In genomic region chr1:218304281-218305039, GRCh38 we compare ENCODE assay signal across 11 cellular contexts. TPM values are rescaled to one million over a fixed set of nuclear protein-coding genes. Genes with fewer than 3 reads are reported as not detected.
DNase-seq lines count a peak whose midpoint lies in the region; ATAC-seq and TF ChIP-seq lines count a peak whose summit lies in the region.
"Had no signal": no experiment of that assay in that cellular context is flagged by ENCODE, and none has a peak within 500 bp of the region (broad histone marks: within the 10 kb centered on the region; RNA-seq: fewer than 3 reads in every experiment).

No MANE protein-coding gene starts in this region.

- H3K27ac Mint-ChIP-seq in naive thymus-derived CD8-positive, alpha-beta T cell, result peak overlapping the region in 1 of 10 donors; percentile 40
- no peak overlapping the region for H3K27ac Mint-ChIP-seq in T-helper 2 cell treated with Interferon-gamma antibody and Interleukin-4, amounts not matched to agents 5 μg/mL and 100 μg/mL, for 36 hours
- H3K27ac Mint-ChIP-seq: activated naive CD8-positive, alpha-beta T cell treated with anti-CD3 and anti-CD28 coated beads, Interleukin-2, amount 10 ng/mL, durations not matched to agents 7 days and 5 days; CD4-positive, CD25-positive, alpha-beta regulatory T cell; stimulated activated naive CD8-positive, alpha-beta T cell treated with anti-CD3 and anti-CD28 coated beads, Interleukin-15, Interleukin-2, amounts not matched to agents 100 ng/mL and 50 ng/mL, for 24 hours had no signal

- TF ChIP-seq CTCF in fibroblast of the aortic adventitia (IDR thresholded peaks at IDR 0.05; ENCODE audit: insufficient read depth, low read length), result no peak

- DNase-seq in COLO829 (ENCODE audit: low spot score) (peak; percentile 40), NCI-H2171 (lab: John Stamatoyannopoulos, UW) (peak; percentile 71), fibroblast of the aortic adventitia (ENCODE audit: low read depth) (peak; percentile 29), NK-92 (lab: John Stamatoyannopoulos, UW; ENCODE audit: unreplicated experiment) (no peak)
- DNase-seq in naive thymus-derived CD8-positive, alpha-beta T cell, result no peak
- no peak for DNase-seq in T-helper 2 cell treated with Interferon-gamma antibody and Interleukin-4, amounts not matched to agents 5 μg/mL and 100 μg/mL, for 36 hours (ENCODE audit: low spot score)
- DNase-seq: activated naive CD8-positive, alpha-beta T cell treated with anti-CD3 and anti-CD28 coated beads, Interleukin-2, amount 10 ng/mL, durations not matched to agents 7 days and 5 days; CD4-positive, CD25-positive, alpha-beta regulatory T cell had no signal

- no peaks in the 10 kb centered on the region for H3K27me3 Mint-ChIP-seq in naive thymus-derived CD8-positive, alpha-beta T cell
- H3K27me3 Mint-ChIP-seq in T-helper 2 cell treated with Interferon-gamma antibody and Interleukin-4, amounts not matched to agents 5 μg/mL and 100 μg/mL, for 36 hours (ENCODE audit: low read depth), result no peaks in the 10 kb centered on the region
- H3K27me3 Mint-ChIP-seq: activated naive CD8-positive, alpha-beta T cell treated with anti-CD3 and anti-CD28 coated beads, Interleukin-2, amount 10 ng/mL, durations not matched to agents 7 days and 5 days; CD4-positive, CD25-positive, alpha-beta regulatory T cell; stimulated activated naive CD8-positive, alpha-beta T cell treated with anti-CD3 and anti-CD28 coated beads, Interleukin-15, Interleukin-2, amounts not matched to agents 100 ng/mL and 50 ng/mL, for 24 hours had no signal

- H3K4me1 Mint-ChIP-seq in naive thymus-derived CD8-positive, alpha-beta T cell, result peaks cover 3 to 20% (median 11%) of the 10 kb centered on the region in 4 donors
- H3K4me1 Mint-ChIP-seq in T-helper 2 cell treated with Interferon-gamma antibody and Interleukin-4, amounts not matched to agents 5 μg/mL and 100 μg/mL, for 36 hours (ENCODE audit: low read depth), result peaks cover 2% of the 10 kb centered on the region

- no peaks in the 10 kb centered on the region for H3K9me3 Mint-ChIP-seq in naive thymus-derived CD8-positive, alpha-beta T cell
- no peaks in the 10 kb centered on the region for H3K9me3 Mint-ChIP-seq in T-helper 2 cell treated with Interferon-gamma antibody and Interleukin-4, amounts not matched to agents 5 μg/mL and 100 μg/mL, for 36 hours
- H3K9me3 Mint-ChIP-seq: activated naive CD8-positive, alpha-beta T cell treated with anti-CD3 and anti-CD28 coated beads, Interleukin-2, amount 10 ng/mL, durations not matched to agents 7 days and 5 days; CD4-positive, CD25-positive, alpha-beta regulatory T cell; stimulated activated naive CD8-positive, alpha-beta T cell treated with anti-CD3 and anti-CD28 coated beads, Interleukin-15, Interleukin-2, amounts not matched to agents 100 ng/mL and 50 ng/mL, for 24 hours had no signal

- peaks cover 4 to 72% (median 18%) of the 10 kb centered on the region in 3 donors for H3K36me3 Mint-ChIP-seq in naive thymus-derived CD8-positive, alpha-beta T cell
- peaks cover 10% of the 10 kb centered on the region for H3K36me3 Mint-ChIP-seq in T-helper 2 cell treated with Interferon-gamma antibody and Interleukin-4, amounts not matched to agents 5 μg/mL and 100 μg/mL, for 36 hours (ENCODE audit: low read depth)

- ATAC-seq in HG02884 (IDR thresholded peaks at IDR 0.05; ENCODE audit: unreplicated experiment) (peak; percentile 61), HG03025 (IDR thresholded peaks at IDR 0.05; ENCODE audit: low FRiP score, unreplicated experiment) (no peak)
- ATAC-seq in naive thymus-derived CD8-positive, alpha-beta T cell, result no peak

- no peak overlapping the region for H3K4me3 Mint-ChIP-seq in naive thymus-derived CD8-positive, alpha-beta T cell
- no peak overlapping the region for H3K4me3 Mint-ChIP-seq in T-helper 2 cell treated with Interferon-gamma antibody and Interleukin-4, amounts not matched to agents 5 μg/mL and 100 μg/mL, for 36 hours
- H3K4me3 Mint-ChIP-seq: activated naive CD8-positive, alpha-beta T cell treated with anti-CD3 and anti-CD28 coated beads, Interleukin-2, amount 10 ng/mL, durations not matched to agents 7 days and 5 days; CD4-positive, CD25-positive, alpha-beta regulatory T cell; stimulated activated naive CD8-positive, alpha-beta T cell treated with anti-CD3 and anti-CD28 coated beads, Interleukin-15, Interleukin-2, amounts not matched to agents 100 ng/mL and 50 ng/mL, for 24 hours had no signal

- H3K4me3 ChIP-seq in fibroblast of the aortic adventitia (ENCODE audit: low read depth, low read length), result no peak overlapping the region

- POLR2A ChIA-PET in naive thymus-derived CD8-positive, alpha-beta T cell (lab: Charles Lee), result no interaction called here

RNA-seq across cellular contexts. Expression of gene RRP15, which starts 19.4 kb away (rescaled TPM):
- total RNA-seq in fibroblast of the aortic adventitia (ENCODE audit: low replicate concordance), result 10.0 and 20.4 TPM in 2 replicates
- 10 to 100 TPM; 20.4 to 20.8 TPM for total RNA-seq in naive thymus-derived CD8-positive, alpha-beta T cell
- 10 to 100 TPM; 16.0 to 19.2 (median 17.6) TPM for polyA plus RNA-seq in naive thymus-derived CD8-positive, alpha-beta T cell

RNA-seq across cellular contexts. Expression of gene TGFB2, which starts 40.7 kb away (rescaled TPM):
- 0.82 and 13.5 TPM in 2 replicates for total RNA-seq in fibroblast of the aortic adventitia (ENCODE audit: low replicate concordance)
- total RNA-seq in naive thymus-derived CD8-positive, alpha-beta T cell, result under 1 TPM in 1 of 2 experiments, not detected in 1; 0.16 TPM
- polyA plus RNA-seq in naive thymus-derived CD8-positive, alpha-beta T cell, result not detected
- total RNA-seq: activated naive CD8-positive, alpha-beta T cell treated with anti-CD3 and anti-CD28 coated beads, Interleukin-2, amount 10 ng/mL, durations not matched to agents 7 days and 5 days; CD4-positive, CD25-positive, alpha-beta regulatory T cell had no signal
- polyA plus RNA-seq: CD4-positive, CD25-positive, alpha-beta regulatory T cell had no signal

Comparison
In these comparisons a context has a peak if more than half of its experiments do, and no peak if none do; other contexts are left out.
1. DNase-seq: peak in COLO829 (single experiment), NCI-H2171 (single experiment) and fibroblast of the aortic adventitia (single experiment); none in NK-92 (single experiment), naive thymus-derived CD8-positive, alpha-beta T cell (0 of 10) and T-helper 2 cell treated with Interferon-gamma antibody and Interleukin-4, amounts not matched to agents 5 μg/mL and 100 μg/mL, for 36 hours (single experiment).